Comparison of ENCODE assay signal across 15 cellular contexts in genomic region chr15:101445109-101445508, GRCh38. TPM values are rescaled to one million over a fixed set of nuclear protein-coding genes. Genes with fewer than 3 reads are reported as not detected.
DNase-seq lines count a peak whose midpoint lies in the region; ATAC-seq and TF ChIP-seq lines count a peak whose summit lies in the region.
"Had no signal": no experiment of that assay in that cellular context is flagged by ENCODE, and none has a peak within 500 bp of the region (broad histone marks: within the 10 kb centered on the region; RNA-seq: fewer than 3 reads in every experiment).

No MANE protein-coding gene starts in this region.

- WGBS in right cardiac atrium: 99% methylated on average over 8 of the region's 8 CpGs
- WGBS in right lobe of liver (ENCODE audit: insufficient coverage, low coverage, low lambda C conversion rate, missing lambda C conversion rate): 84% methylated on average over 7 of the region's 8 CpGs

- H3K27me3 ChIP-seq in right cardiac atrium (ENCODE audit: control insufficient read depth, insufficient read depth) (no peaks in the 10 kb centered on the region), right lobe of liver (no peaks in the 10 kb centered on the region), subcutaneous abdominal adipose tissue (ENCODE audit: control insufficient read depth in 5 of 5, insufficient read depth in 4 of 5, low read length in 5 of 5) (no peaks in the 10 kb centered on the region)

- TF ChIP-seq CTCF in coronary artery (IDR thresholded peaks at IDR 0.05) (no peak), right lobe of liver (IDR thresholded peaks at IDR 0.05) (no peak)

- H3K9ac ChIP-seq in subcutaneous abdominal adipose tissue (ENCODE audit: low read length in 5 of 5): no peak overlapping the region
- H3K9ac ChIP-seq: GM23248 had no signal

- no peaks in the 10 kb centered on the region for H3K9me3 ChIP-seq in right cardiac atrium (ENCODE audit: control insufficient read depth, low read length)
- no peaks in the 10 kb centered on the region for H3K9me3 ChIP-seq in right lobe of liver
- H3K9me3 ChIP-seq in subcutaneous abdominal adipose tissue (ENCODE audit: control insufficient read depth in 5 of 5, low read length in 5 of 5): no peaks in the 10 kb centered on the region

- DNase-seq in right cardiac atrium: no peak
- DNase-seq in Right ventricle myocardium inferior (ENCODE audit: missing footprints): no peak
- DNase-seq in coronary artery (ENCODE audit: low spot score): peak; percentile 11
- DNase-seq in right lobe of liver: no peak
- no peak for DNase-seq in activated naive CD4-positive, alpha-beta T cell (lab: John Stamatoyannopoulos, UW)
- no peak for DNase-seq in HK-2 (ENCODE audit: unreplicated experiment)
- DNase-seq: Calu3; CD4-positive, CD25-positive, alpha-beta regulatory T cell; DMS 273 treated with DMSO at 0.1 percent for 48 hours; GM23248 had no signal

- H3K27ac ChIP-seq in right cardiac atrium (ENCODE audit: low read length): peak overlapping the region; percentile 12
- peak overlapping the region in 1 of 2 donors; percentile 52 for H3K27ac ChIP-seq in coronary artery
- H3K27ac ChIP-seq in right lobe of liver: peak overlapping the region; percentile 93 to 98 (median 97)
- H3K27ac ChIP-seq in subcutaneous abdominal adipose tissue (ENCODE audit: low read depth, low read length): peak overlapping the region; percentile 61
- H3K27ac ChIP-seq: GM23248, HL-60 had no signal

- H3K4me3 ChIP-seq in right cardiac atrium (ENCODE audit: low read length) (no peak overlapping the region), coronary artery (no peak overlapping the region), right lobe of liver (no peak overlapping the region), subcutaneous abdominal adipose tissue (ENCODE audit: low read depth in 1 of 5, low read length in 5 of 5) (no peak overlapping the region)
- H3K4me3 ChIP-seq: GM23248, K562 had no signal

- TF ChIP-seq POLR2A in right lobe of liver (IDR thresholded peaks at IDR 0.05): no peak

- peaks cover 0 to 9% (median 2%) of the 10 kb centered on the region in 4 donors for H3K36me3 ChIP-seq in right lobe of liver
- H3K36me3 ChIP-seq in subcutaneous abdominal adipose tissue (ENCODE audit: control insufficient read depth in 5 of 5, insufficient read depth in 5 of 5, low read length in 5 of 5): no peaks in the 10 kb centered on the region

- H3K4me1 ChIP-seq in right cardiac atrium (ENCODE audit: control insufficient read depth, insufficient read depth, low read length) (peaks cover 5% of the 10 kb centered on the region), right lobe of liver (peaks cover 0 to 83% (median 38%) of the 10 kb centered on the region in 4 donors), subcutaneous abdominal adipose tissue (ENCODE audit: control insufficient read depth in 5 of 5, insufficient read depth in 5 of 5, low read length in 5 of 5) (peaks cover 0 to 20% (median 17%) of the 10 kb centered on the region in 5 donors)

- intact Hi-C loops in right cardiac atrium (cut with DNase I): no loop called here
- intact Hi-C loops in Right ventricle myocardium inferior (cut with DNase I): no loop called here
- intact Hi-C loops in right lobe of liver (cut with DNase I): loop anchor here in 1 of 2 donors (10.0 kb wide), 1 partner anchor 170 kb away; no protein-coding TSS in a partner anchor

- ATAC-seq in right cardiac atrium: no peak
- ATAC-seq in Right ventricle myocardium inferior: no peak
- no peak for ATAC-seq in right lobe of liver
- ATAC-seq in HG03097 (IDR thresholded peaks at IDR 0.05; ENCODE audit: low FRiP score, unreplicated experiment): no peak
- ATAC-seq: HCT116 had no signal

RNA-seq across cellular contexts. Expression of gene PCSK6, which starts 44.4 kb away (rescaled TPM):
- 10 to 100 TPM; 13.4 to 21.4 (median 17.1) TPM for total RNA-seq in right cardiac atrium
- 7.7 TPM for polyA plus RNA-seq in right cardiac atrium
- 33.8 TPM for total RNA-seq in Right ventricle myocardium inferior
- total RNA-seq in right lobe of liver: 100 to 1,000 TPM; 165 to 218 (median 207) TPM
- total RNA-seq: GM23248 had no signal
